Comparison of ENCODE assay signal across 9 cellular contexts in genomic region chr6:15132854-15133670, GRCh38.
A peak's percentile ranks its signal among the peaks of the same experiment; 100 is the strongest.
DNase-seq lines count a peak whose midpoint lies in the region; ATAC-seq and TF ChIP-seq lines count a peak whose summit lies in the region.
"Had no signal": no experiment of that assay in that cellular context is flagged by ENCODE, and none has a peak within 500 bp of the region (broad histone marks: within the 10 kb centered on the region; RNA-seq: fewer than 3 reads in every experiment).

No MANE protein-coding gene starts in this region.

- DNase-seq in EH (ENCODE audit: low read depth) (peak; percentile 87), MV-4-11 (lab: John Stamatoyannopoulos, UW) (peak; percentile 25), brain microvascular endothelial cell (peak; percentile 80), omental fat pad (ENCODE audit: low spot score) (no peak), D341Med (ENCODE audit: low spot score) (no peak)
- DNase-seq: NCI-H1048, T-helper 9 cell had no signal

- ATAC-seq in omental fat pad (ENCODE audit: low FRiP score) (peak; percentile 92), GM19395 (IDR thresholded peaks at IDR 0.05; ENCODE audit: unreplicated experiment) (no peak), GM19035 (IDR thresholded peaks at IDR 0.05; ENCODE audit: unreplicated experiment) (no peak)

- TF ChIP-seq CTCF in brain microvascular endothelial cell (IDR thresholded peaks at IDR 0.05; ENCODE audit: low read depth, low read length, missing control alignments) (no peak), omental fat pad (IDR thresholded peaks at IDR 0.05) (no peak)

- in situ Hi-C loops in brain microvascular endothelial cell (cut with HindIII; ENCODE audit: low pct_ligation_motif_present, low sequenced_read_pairs), result no loop called here

- no peaks in the 10 kb centered on the region for H3K27me3 ChIP-seq in brain microvascular endothelial cell (replicated peaks)

- no peak overlapping the region for H3K4me3 ChIP-seq in brain microvascular endothelial cell (ENCODE audit: low read depth, low read length)

- H3K27ac ChIP-seq in brain microvascular endothelial cell, result peak overlapping the region; percentile 53

- no peaks in the 10 kb centered on the region for H3K36me3 ChIP-seq in brain microvascular endothelial cell (replicated peaks)

Comparison
In these comparisons a context has a peak if more than half of its experiments do, and no peak if none do; other contexts are left out.
1. DNase-seq: peak in EH (single experiment), MV-4-11 (single experiment) and brain microvascular endothelial cell (single experiment); none in omental fat pad (single experiment) and D341Med (single experiment).